ENCODE assay signal across 8 cellular contexts in the genomic region with DNA sequence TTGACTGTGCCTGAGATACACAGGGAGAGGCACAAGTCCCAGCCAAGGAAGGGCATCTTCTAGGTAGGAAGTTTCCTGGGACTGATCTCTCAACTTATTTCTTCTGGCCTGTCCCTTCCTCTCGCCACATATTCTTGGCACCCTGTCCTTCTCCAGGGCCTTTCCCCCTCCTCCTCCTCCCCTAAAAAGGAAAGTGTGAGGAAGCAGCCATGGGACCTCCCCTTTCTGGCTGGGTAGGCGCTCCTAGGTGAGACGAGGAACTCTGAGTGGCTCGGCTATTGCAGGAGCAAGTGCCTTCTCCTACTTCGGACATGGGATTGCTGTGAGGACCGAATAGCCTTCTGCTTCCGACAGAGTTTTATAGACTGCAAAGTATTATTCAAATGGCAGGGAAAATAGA. TPM values are rescaled to one million over a fixed set of nuclear protein-coding genes. Genes with fewer than 3 reads are reported as not detected.
DNase-seq lines count a peak whose midpoint lies in the region; ATAC-seq, FAIRE-seq and TF ChIP-seq lines count a peak whose summit lies in the region.

No MANE protein-coding gene starts in this region.

- H3K27ac Mint-ChIP-seq in osteocyte (ENCODE audit: unreplicated experiment): peak overlapping the region; percentile 85

- no peak for TF ChIP-seq CTCF in osteocyte (IDR thresholded peaks at IDR 0.05)

- no peaks in the 10 kb centered on the region for H3K27me3 Mint-ChIP-seq in osteocyte (ENCODE audit: unreplicated experiment)

- no peak overlapping the region for H3K27ac ChIP-seq in effector memory CD4-positive, alpha-beta T cell (ENCODE audit: insufficient read depth, low read length, poor library complexity, severe bottlenecking)

- no peak overlapping the region for H3K4me3 Mint-ChIP-seq in osteocyte (ENCODE audit: unreplicated experiment)

- no peak for FAIRE-seq in HTR-8/SVneo (lab: Jason Lieb, UNC)

- peaks cover 35% of the 10 kb centered on the region for H3K4me1 Mint-ChIP-seq in osteocyte (ENCODE audit: unreplicated experiment)

- peak overlapping the region; percentile 8 for H3K4me3 ChIP-seq in effector memory CD4-positive, alpha-beta T cell (ENCODE audit: insufficient read depth, low read depth, low read length, poor library complexity, severe bottlenecking)

- DNase-seq in effector memory CD4-positive, alpha-beta T cell: no peak
- DNase-seq in osteocyte (ENCODE audit: extremely low spot score, unreplicated experiment) (peak; percentile 38), HTR-8/SVneo (ENCODE audit: insufficient read length, low spot score) (no peak), ecto neural progenitor cell (ENCODE audit: low spot score) (no peak), GM19240 (ENCODE audit: insufficient read length, low spot score) (no peak)

- ATAC-seq in GM18505 (IDR thresholded peaks at IDR 0.05; ENCODE audit: unreplicated experiment): peak; percentile 17
- ATAC-seq in HG03354 (IDR thresholded peaks at IDR 0.05; ENCODE audit: poor library complexity, severe bottlenecking, unreplicated experiment): peak; percentile 17
- ATAC-seq in activated CD4-positive, CD25-positive, alpha-beta regulatory T cell treated with anti-CD3 and anti-CD28 coated beads, Interleukin-2, amount 50 U/mL, for 24 hours: no peak

- no peaks in the 10 kb centered on the region for H3K27me3 ChIP-seq in effector memory CD4-positive, alpha-beta T cell (replicated peaks; ENCODE audit: control insufficient read depth, insufficient read depth, low read length, poor library complexity, severe bottlenecking)

- no peaks in the 10 kb centered on the region for H3K36me3 ChIP-seq in effector memory CD4-positive, alpha-beta T cell (ENCODE audit: control insufficient read depth, insufficient read depth, low read length)

- H3K9me3 Mint-ChIP-seq in osteocyte (ENCODE audit: unreplicated experiment): peaks cover 6% of the 10 kb centered on the region

- H3K9me3 ChIP-seq in effector memory CD4-positive, alpha-beta T cell (ENCODE audit: control insufficient read depth, low read length): no peaks in the 10 kb centered on the region

- no peak for TF ChIP-seq POLR2A in GM18505 (IDR thresholded peaks at IDR 0.05; ENCODE audit: borderline replicate concordance, extremely low read depth, insufficient read depth, insufficient read length)

- H3K4me1 ChIP-seq in effector memory CD4-positive, alpha-beta T cell (ENCODE audit: control insufficient read depth, insufficient read depth, low read length, poor library complexity, severe bottlenecking): peaks cover 4% of the 10 kb centered on the region

- no peaks in the 10 kb centered on the region for H3K36me3 Mint-ChIP-seq in osteocyte (ENCODE audit: unreplicated experiment)

RNA-seq across cellular contexts. Expression of gene MTARC2, which starts 15.5 kb away (rescaled TPM):
- total RNA-seq in osteocyte: 25.6 and 27.9 TPM in 2 replicates

RNA-seq across cellular contexts. Expression of gene C1orf115, which starts 42.5 kb away (rescaled TPM):
- 5.6 and 5.9 TPM in 2 replicates for total RNA-seq in osteocyte

RNA-seq across cellular contexts. Expression of gene MTARC1, which starts 54.1 kb away (rescaled TPM):
- total RNA-seq in osteocyte: 1.8 and 2.1 TPM in 2 replicates

Comparison
In these comparisons a context has a peak if more than half of its experiments do, and no peak if none do; other contexts are left out.
1. ATAC-seq: peak in GM18505 (single experiment) and HG03354 (single experiment); none in activated CD4-positive, CD25-positive, alpha-beta regulatory T cell treated with anti-CD3 and anti-CD28 coated beads, Interleukin-2, amount 50 U/mL, for 24 hours (0 of 2).